In the genomic region with DNA sequence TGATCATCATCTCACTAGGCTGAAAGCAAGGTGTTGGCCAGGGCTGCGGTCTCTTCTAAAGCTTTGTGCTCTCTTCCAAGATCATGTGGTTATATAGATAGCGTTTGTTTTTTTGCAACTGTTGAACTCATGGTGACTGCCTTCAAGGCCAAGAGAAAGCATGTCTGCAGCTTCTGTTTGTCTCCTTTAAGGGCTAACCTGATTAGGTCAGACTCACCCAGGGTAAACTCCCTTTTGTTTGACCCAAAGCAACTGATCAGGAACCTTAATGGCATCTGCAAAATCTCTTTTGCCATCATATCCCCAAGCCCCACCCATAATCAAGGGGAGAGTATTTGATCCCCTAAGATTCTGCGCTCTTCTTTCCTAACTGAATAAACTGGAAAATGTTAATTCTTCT, we compare ENCODE assay signal across 30 cellular contexts.
"Had no signal": no experiment of that assay in that cellular context is flagged by ENCODE, and none has a peak within 500 bp of the region (broad histone marks: within the 10 kb centered on the region; RNA-seq: fewer than 3 reads in every experiment).

No MANE protein-coding gene starts in this region.

- H3K36me3 Mint-ChIP-seq: naive thymus-derived CD8-positive, alpha-beta T cell; natural killer cell treated with Interleukin-12 subunit alpha and Interleukin-12 subunit beta and Interleukin-15 and Interleukin-18, amount 100 ng/mL, for 72 hours; stimulated activated memory B cell treated with anti-CD40 and anti-IgM and Interleukin-4, amounts not matched to agents 10 μg/mL and 1 μg/mL and 100 μg/mL, for 72 hours; type B pancreatic cell had no signal

- H3K4me1 ChIP-seq: parathyroid adenoma, psoas muscle, right lobe of liver, sigmoid colon, suprapubic skin, testis, tibial artery, transverse colon, upper lobe of right lung, uterus had no signal

- ATAC-seq: naive thymus-derived CD8-positive, alpha-beta T cell; natural killer cell treated with Interleukin-12 subunit alpha and Interleukin-12 subunit beta and Interleukin-15 and Interleukin-18, amount 100 ng/mL, for 72 hours; psoas muscle; right cardiac atrium; right lobe of liver; stimulated activated memory B cell treated with anti-CD40 and anti-IgM and Interleukin-4, amounts not matched to agents 10 μg/mL and 1 μg/mL and 100 μg/mL, for 72 hours; stimulated activated naive CD8-positive, alpha-beta T cell treated with anti-CD3 and anti-CD28 coated beads, Interleukin-15, amount 100 ng/mL, for 72 hours; stimulated activated naive CD8-positive, alpha-beta T cell treated with anti-CD3 and anti-CD28 coated beads, Interleukin-15, Interleukin-2, amounts not matched to agents 100 U/mL and 50 U/mL, for 24 hours; upper lobe of right lung had no signal

- DNase-seq: naive thymus-derived CD8-positive, alpha-beta T cell; nephron progenitor cell; occipital lobe; ovary; posterior cingulate gyrus; psoas muscle; right cardiac atrium; right lobe of liver; sigmoid colon; small intestine; stimulated activated CD4-positive, alpha-beta T cell treated with anti-CD3 and anti-CD28 coated beads, Interleukin-15, amount 100 ng/mL, for 24 hours; stimulated activated CD4-positive, alpha-beta T cell treated with anti-CD3 and anti-CD28 coated beads, Interleukin-2, amount 100 ng/mL, for 24 hours; stimulated activated CD4-positive, alpha-beta T cell treated with anti-CD3 and anti-CD28 coated beads, Interleukin-2, amount 100 ng/mL, for 48 hours; stimulated activated CD4-positive, alpha-beta T cell treated with anti-CD3 and anti-CD28 coated beads, Interleukin-4, amount 100 ng/mL, for 24 hours; stimulated activated naive CD4-positive, alpha-beta T cell; stimulated activated naive CD8-positive, alpha-beta T cell treated with anti-CD3 and anti-CD28 coated beads, Interleukin-15, amount 100 ng/mL, for 72 hours; stimulated activated naive CD8-positive, alpha-beta T cell treated with anti-CD3 and anti-CD28 coated beads, Interleukin-15, Interleukin-2, amounts not matched to agents 100 U/mL and 50 U/mL, for 24 hours; substantia nigra; testis; tibial artery; transverse colon; upper lobe of right lung; uterus had no signal

- H3K4me3 Mint-ChIP-seq: naive thymus-derived CD8-positive, alpha-beta T cell; natural killer cell treated with Interleukin-12 subunit alpha and Interleukin-12 subunit beta and Interleukin-15 and Interleukin-18, amount 100 ng/mL, for 72 hours; nephron progenitor cell; neural crest cell; stimulated activated memory B cell treated with anti-CD40 and anti-IgM and Interleukin-4, amounts not matched to agents 10 μg/mL and 1 μg/mL and 100 μg/mL, for 72 hours; stimulated activated naive CD8-positive, alpha-beta T cell treated with anti-CD3 and anti-CD28 coated beads, Interleukin-15, amount 100 ng/mL, for 72 hours; type B pancreatic cell had no signal

- H3K36me3 ChIP-seq: ovary, right lobe of liver, sigmoid colon, suprapubic skin, tibial artery, transverse colon, upper lobe of right lung, uterus had no signal

- H3K9me3 Mint-ChIP-seq: naive thymus-derived CD8-positive, alpha-beta T cell; natural killer cell treated with Interleukin-12 subunit alpha and Interleukin-12 subunit beta and Interleukin-15 and Interleukin-18, amount 100 ng/mL, for 72 hours; nephron progenitor cell; neural crest cell; stimulated activated memory B cell treated with anti-CD40 and anti-IgM and Interleukin-4, amounts not matched to agents 10 μg/mL and 1 μg/mL and 100 μg/mL, for 72 hours; stimulated activated naive CD8-positive, alpha-beta T cell treated with anti-CD3 and anti-CD28 coated beads, Interleukin-15, amount 100 ng/mL, for 72 hours; type B pancreatic cell had no signal

- H3K4me1 Mint-ChIP-seq: naive thymus-derived CD8-positive, alpha-beta T cell; nephron progenitor cell; neural crest cell; stimulated activated memory B cell treated with anti-CD40 and anti-IgM and Interleukin-4, amounts not matched to agents 10 μg/mL and 1 μg/mL and 100 μg/mL, for 72 hours; stimulated activated naive CD8-positive, alpha-beta T cell treated with anti-CD3 and anti-CD28 coated beads, Interleukin-15, amount 100 ng/mL, for 72 hours had no signal

- H3K79me2 ChIP-seq: parathyroid adenoma had no signal

- H3K27me3 ChIP-seq: ovary, right lobe of liver, sigmoid colon, suprapubic skin, testis, tibial artery, transverse colon, upper lobe of right lung had no signal

- H3K27ac Mint-ChIP-seq: naive thymus-derived CD8-positive, alpha-beta T cell; natural killer cell treated with Interleukin-12 subunit alpha and Interleukin-12 subunit beta and Interleukin-15 and Interleukin-18, amount 100 ng/mL, for 72 hours; nephron progenitor cell; progenitor cell of endocrine pancreas; stimulated activated memory B cell treated with anti-CD40 and anti-IgM and Interleukin-4, amounts not matched to agents 10 μg/mL and 1 μg/mL and 100 μg/mL, for 72 hours; stimulated activated naive CD8-positive, alpha-beta T cell treated with anti-CD3 and anti-CD28 coated beads, Interleukin-15, amount 100 ng/mL, for 72 hours; type B pancreatic cell had no signal

- H2AFZ ChIP-seq: parathyroid adenoma had no signal

- H3K27me3 Mint-ChIP-seq: progenitor cell of endocrine pancreas; stimulated activated naive CD8-positive, alpha-beta T cell treated with anti-CD3 and anti-CD28 coated beads, Interleukin-15, amount 100 ng/mL, for 72 hours; type B pancreatic cell had no signal

- H3K9ac ChIP-seq: parathyroid adenoma had no signal

- H3K4me3 ChIP-seq: ovary, psoas muscle, right lobe of liver, sigmoid colon, suprapubic skin, testis, tibial artery, transverse colon, upper lobe of right lung, uterus had no signal

- H3K27ac ChIP-seq: ovary, parathyroid adenoma, psoas muscle, right lobe of liver, sigmoid colon, suprapubic skin, testis, tibial artery, transverse colon, upper lobe of right lung, uterus had no signal

- H3K9me3 ChIP-seq: ovary, psoas muscle, right lobe of liver, sigmoid colon, suprapubic skin, testis, tibial artery, transverse colon, upper lobe of right lung, uterus had no signal
